ENCODE assay signal across 22 cellular contexts in genomic region chr10:62744136-62744535, GRCh38.
DNase-seq lines count a peak whose midpoint lies in the region; ATAC-seq and TF ChIP-seq lines count a peak whose summit lies in the region.
"Had no signal": no experiment of that assay in that cellular context is flagged by ENCODE, and none has a peak within 500 bp of the region (broad histone marks: within the 10 kb centered on the region; RNA-seq: fewer than 3 reads in every experiment).

No MANE protein-coding gene starts in this region.

- no peaks in the 10 kb centered on the region for H3K36me3 ChIP-seq in uterus
- H3K36me3 ChIP-seq: esophagus muscularis mucosa, HAP-1, pancreas, sigmoid colon, upper lobe of left lung had no signal

- H3K4me1 ChIP-seq in uterus = no peaks in the 10 kb centered on the region
- H3K4me1 ChIP-seq: pancreas, sigmoid colon, upper lobe of left lung had no signal

- DNase-seq in AG08396 (ENCODE audit: low spot score) (peak; percentile 25), HS-27A (ENCODE audit: low read depth) (peak; percentile 12), astrocyte of the hippocampus (ENCODE audit: low read depth, low spot score) (peak; percentile 7), iris pigment epithelial cell (ENCODE audit: low read depth) (peak; percentile 13), uterus (no peak), anterior cingulate cortex (lab: John Stamatoyannopoulos, UW) (no peak), amygdala (lab: John Stamatoyannopoulos, UW) (no peak)
- DNase-seq: activated CD4-positive, alpha-beta T cell treated with anti-CD3 and anti-CD28 coated beads for 48 hours; amniotic stem cell; C1 segment of cervical spinal cord; DMS 273 treated with DMSO at 0.1 percent for 48 hours; effector CD8-positive, alpha-beta T cell; naive B cell; NCI-H2029 treated with DMSO at 0.1 percent for 48 hours; NCI-H446; pancreas; sigmoid colon had no signal

- no peak for TF ChIP-seq POLR2A in uterus (IDR thresholded peaks at IDR 0.05)

- ATAC-seq in GM18873 (IDR thresholded peaks at IDR 0.05; ENCODE audit: low FRiP score, unreplicated experiment) = no peak
- ATAC-seq: pancreas had no signal

- intact Hi-C loops in uterus (cut with DNase I; ENCODE audit: low total_unique reads) = no loop called here

- no peak overlapping the region for H3K27ac ChIP-seq in uterus
- H3K27ac ChIP-seq: esophagus muscularis mucosa, hepatocyte, pancreas, sigmoid colon, upper lobe of left lung had no signal

- H3K27me3 ChIP-seq in uterus = no peaks in the 10 kb centered on the region
- H3K27me3 ChIP-seq: esophagus muscularis mucosa, hepatocyte, pancreas, sigmoid colon, upper lobe of left lung had no signal

- H3K4me3 ChIP-seq in uterus = no peak overlapping the region
- H3K4me3 ChIP-seq: esophagus muscularis mucosa, HAP-1, hepatocyte, pancreas, sigmoid colon, upper lobe of left lung had no signal

- no peaks in the 10 kb centered on the region for H3K9me3 ChIP-seq in uterus
- H3K9me3 ChIP-seq: esophagus muscularis mucosa, HAP-1, pancreas, sigmoid colon, upper lobe of left lung had no signal

- TF ChIP-seq CTCF in uterus (IDR thresholded peaks at IDR 0.05) = no peak

Comparison
In these comparisons a context has a peak if more than half of its experiments do, and no peak if none do; other contexts are left out.
1. DNase-seq: peak in AG08396 (single experiment), HS-27A (single experiment), astrocyte of the hippocampus (single experiment) and iris pigment epithelial cell (single experiment); none in uterus (0 of 2), anterior cingulate cortex (0 of 58) and amygdala (0 of 56).